In genomic region chr11:59801981-59802638, GRCh38 we compare ENCODE assay signal across 9 cellular contexts. TPM values are rescaled to one million over a fixed set of nuclear protein-coding genes. Genes with fewer than 3 reads are reported as not detected.
DNase-seq lines count a peak whose midpoint lies in the region; ATAC-seq and TF ChIP-seq lines count a peak whose summit lies in the region.
"Had no signal": no experiment of that assay in that cellular context is flagged by ENCODE, and none has a peak within 500 bp of the region (broad histone marks: within the 10 kb centered on the region; RNA-seq: fewer than 3 reads in every experiment).

No MANE protein-coding gene starts in this region.

- H3K4me1 ChIP-seq in HUES48 (ENCODE audit: control insufficient read depth, insufficient read depth, low read length): no peaks in the 10 kb centered on the region

- intact Hi-C loops in Calu3 (cut with micrococcal nuclease; ENCODE audit: unreplicated experiment): loop anchor here (1.0 to 5.0 kb wide), 2 partner anchors 48 to 155 kb away; no protein-coding TSS in a partner anchor

- no peak overlapping the region for H3K4me3 ChIP-seq in HUES48 (ENCODE audit: low read depth, low read length)

- peaks cover 74% of the 10 kb centered on the region for H3K36me3 ChIP-seq in HUES48 (ENCODE audit: control insufficient read depth, insufficient read depth, low read length)

- no peaks in the 10 kb centered on the region for H3K9me3 ChIP-seq in HUES48 (ENCODE audit: control insufficient read depth, insufficient read depth, low read length)

- H3K9me3 Mint-ChIP-seq in Calu3 (ENCODE audit: low read depth, unreplicated experiment) (no peaks in the 10 kb centered on the region), naive B cell (no peaks in the 10 kb centered on the region)
- H3K9me3 Mint-ChIP-seq: IgD-negative memory B cell had no signal

- peak; percentile 16 to 23 for ATAC-seq in naive B cell (ENCODE audit: low read depth in 2 of 2)

- BruUV-seq in Calu3 (replicated peaks; lab: Mats Ljungman, UMichigan): TSS peak; percentile 23

- no peaks in the 10 kb centered on the region for H3K27me3 ChIP-seq in HUES48 (ENCODE audit: control insufficient read depth, insufficient read depth, low read length)

- H3K4me3 Mint-ChIP-seq in Calu3 (ENCODE audit: low read depth, unreplicated experiment) (no peak overlapping the region), naive B cell (no peak overlapping the region)

- peaks cover 16% of the 10 kb centered on the region for H3K4me1 Mint-ChIP-seq in Calu3 (ENCODE audit: low read depth, unreplicated experiment)
- H3K4me1 Mint-ChIP-seq in naive B cell: no peaks in the 10 kb centered on the region
- H3K4me1 Mint-ChIP-seq: IgD-negative memory B cell had no signal

- H3K27ac ChIP-seq in HUES48 (ENCODE audit: low read depth, low read length): peak overlapping the region; percentile 23

- no peak overlapping the region for H3K27ac Mint-ChIP-seq in Calu3 (ENCODE audit: unreplicated experiment)
- H3K27ac Mint-ChIP-seq in naive B cell: no peak overlapping the region

- CTCF ChIA-PET in Calu3 (lab: Charles Lee): interaction anchor here (0.5 to 1.8 kb wide), 4 partner anchors 26 to 157 kb away, joined by 3 to 14 read pairs (median 6); partner anchors contain the start of gene STX3

- TF ChIP-seq CTCF in Calu3 (IDR thresholded peaks at IDR 0.05; ENCODE audit: unreplicated experiment): no peak

- peaks cover 42% of the 10 kb centered on the region for H3K36me3 Mint-ChIP-seq in Calu3 (ENCODE audit: insufficient read depth, unreplicated experiment)
- peaks cover 18 to 20% of the 10 kb centered on the region in 2 donors for H3K36me3 Mint-ChIP-seq in naive B cell

- no peaks in the 10 kb centered on the region for H3K27me3 Mint-ChIP-seq in Calu3 (ENCODE audit: unreplicated experiment)
- H3K27me3 Mint-ChIP-seq in naive B cell: no peaks in the 10 kb centered on the region
- H3K27me3 Mint-ChIP-seq: IgD-negative memory B cell had no signal

- H3K9ac ChIP-seq in HUES48 (ENCODE audit: low read depth, low read length): no peak overlapping the region

- DNase-seq in Calu3: no peak
- peak; percentile 36 to 90 for DNase-seq in dermis microvascular lymphatic vessel endothelial cell (ENCODE audit: low read depth in 2 of 2)
- no peak for DNase-seq in naive B cell
- no peak for DNase-seq in T-helper 2 cell
- no peak for DNase-seq in NOMO-1 (lab: John Stamatoyannopoulos, UW; ENCODE audit: unreplicated experiment in 2 of 2)
- no peak for DNase-seq in NCI-H187 (lab: John Stamatoyannopoulos, UW)
- DNase-seq in effector CD4-positive, alpha-beta T cell: no peak

RNA-seq across cellular contexts. Expression of gene MRPL16, which starts 8.5 kb away (rescaled TPM):
- 49.8 and 51.2 TPM in 2 replicates for total RNA-seq in Calu3 (2022)
- total RNA-seq in dermis microvascular lymphatic vessel endothelial cell: 20.2 and 29.3 TPM in 2 replicates
- 10 to 100 TPM; 61.8 to 95.9 (median 84.3) TPM for polyA plus RNA-seq in naive B cell (ENCODE audit: low read depth in 6 of 6)

RNA-seq across cellular contexts. Expression of gene CBLIF, which starts 43.2 kb away (rescaled TPM):
- total RNA-seq in Calu3 (2022): not detected in 2 replicates
- not detected in 2 replicates for total RNA-seq in dermis microvascular lymphatic vessel endothelial cell
- polyA plus RNA-seq in naive B cell (ENCODE audit: low read depth in 6 of 6): not detected
- polyA plus RNA-seq: IgD-negative memory B cell had no signal

RNA-seq across cellular contexts. Expression of gene STX3, which starts 46.9 kb away (rescaled TPM):
- total RNA-seq in Calu3 (2022) (50.1 and 56.9 TPM in 2 replicates), dermis microvascular lymphatic vessel endothelial cell (62.4 and 102 TPM in 2 replicates)
- 1 to 10 TPM; 3.8 to 7.2 (median 5.7) TPM for polyA plus RNA-seq in naive B cell (ENCODE audit: low read depth in 6 of 6)

Comparison
In these comparisons a context has a peak if more than half of its experiments do, and no peak if none do; other contexts are left out.
1. DNase-seq: peak in dermis microvascular lymphatic vessel endothelial cell (2 of 2); none in Calu3 (single experiment), naive B cell (single experiment), T-helper 2 cell (0 of 5), NOMO-1 (0 of 2), NCI-H187 (0 of 2) and effector CD4-positive, alpha-beta T cell (single experiment).